In genomic region chr7:45975367-45975766, GRCh38 we compare ENCODE assay signal across 13 cellular contexts.
"Had no signal": no experiment of that assay in that cellular context is flagged by ENCODE, and none has a peak within 500 bp of the region (broad histone marks: within the 10 kb centered on the region; RNA-seq: fewer than 3 reads in every experiment).

No MANE protein-coding gene starts in this region.

- H3K9me3 Mint-ChIP-seq: activated T-cell treated with anti-CD3 and anti-CD28 coated beads, Interleukin-2, amount 50 U/mL, for 72 hours; neural crest cell had no signal

- ATAC-seq: activated T-cell treated with anti-CD3 and anti-CD28 coated beads, Interleukin-2, amount 50 U/mL, for 72 hours; pancreas had no signal

- H3K9me3 ChIP-seq: ascending aorta, pancreas, stomach, thoracic aorta had no signal

- H3K27ac Mint-ChIP-seq: activated T-cell treated with anti-CD3 and anti-CD28 coated beads, Interleukin-2, amount 50 U/mL, for 72 hours; mesothelial cell of epicardium had no signal

- H3K4me3 ChIP-seq: ascending aorta, coronary artery, pancreas, stomach, thoracic aorta had no signal

- FAIRE-seq: kidney, pancreas had no signal

- H3K27ac ChIP-seq: coronary artery, stomach, thoracic aorta had no signal

- H3K4me3 Mint-ChIP-seq: activated T-cell treated with anti-CD3 and anti-CD28 coated beads, Interleukin-2, amount 50 U/mL, for 72 hours; mesothelial cell of epicardium; neural crest cell had no signal

- DNase-seq: activated CD4-positive, alpha-beta T cell treated with anti-CD3 and anti-CD28 coated beads for 1 hour; activated CD4-positive, alpha-beta T cell treated with anti-CD3 and anti-CD28 coated beads, Interleukin-2, amount 50 U/mL, for 48 hours; activated T-cell treated with anti-CD3 and anti-CD28 coated beads, Interleukin-2, amount 50 U/mL, for 72 hours; effector CD4-positive, alpha-beta T cell; kidney; left ventricle myocardium superior; pancreas; stomach had no signal

- H3K27me3 ChIP-seq: ascending aorta, pancreas, stomach had no signal

- H3K36me3 ChIP-seq: ascending aorta, pancreas, stomach, thoracic aorta had no signal
